In the genomic region with DNA sequence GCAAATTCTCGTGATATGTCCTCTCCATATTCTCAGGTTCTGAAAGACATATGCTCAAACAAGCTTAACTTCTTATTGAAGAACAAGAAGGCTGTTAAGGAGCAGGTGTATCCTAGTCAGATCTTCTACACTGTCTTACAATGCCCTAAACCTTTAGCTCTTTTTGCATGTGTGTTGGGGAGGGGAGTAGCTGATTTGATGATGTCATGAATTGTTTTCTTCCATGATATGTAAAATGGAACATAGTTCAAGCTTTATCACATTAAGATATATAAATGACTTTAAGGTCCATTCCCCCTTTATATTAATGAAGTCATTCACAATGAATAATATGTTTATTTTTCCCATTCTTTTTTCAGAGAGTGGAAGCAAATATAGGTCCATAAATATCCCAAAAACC, we compare ENCODE assay signal across 11 cellular contexts.
"Had no signal": no experiment of that assay in that cellular context is flagged by ENCODE, and none has a peak within 500 bp of the region (broad histone marks: within the 10 kb centered on the region; RNA-seq: fewer than 3 reads in every experiment).

No MANE protein-coding gene starts in this region.

- H3K4me3 ChIP-seq: GM23248, GM23338, HAP-1 had no signal

- FAIRE-seq: H1, H54 had no signal

- H3K4me2 ChIP-seq: GM23338 had no signal

- H3K9me3 ChIP-seq: HAP-1 had no signal

- H3K27ac ChIP-seq: GM23248 had no signal

- ATAC-seq: GM23338, HCT116 had no signal

- DNase-seq: GM23248, GOT3, H7, H9, HCEC 1CT, HFFc6 had no signal

- H2AFZ ChIP-seq: GM23248, GM23338 had no signal

- H3K36me3 ChIP-seq: HAP-1 had no signal

- H3K9ac ChIP-seq: GM23248 had no signal
